ENCODE assay signal across 8 cellular contexts in the genomic region with DNA sequence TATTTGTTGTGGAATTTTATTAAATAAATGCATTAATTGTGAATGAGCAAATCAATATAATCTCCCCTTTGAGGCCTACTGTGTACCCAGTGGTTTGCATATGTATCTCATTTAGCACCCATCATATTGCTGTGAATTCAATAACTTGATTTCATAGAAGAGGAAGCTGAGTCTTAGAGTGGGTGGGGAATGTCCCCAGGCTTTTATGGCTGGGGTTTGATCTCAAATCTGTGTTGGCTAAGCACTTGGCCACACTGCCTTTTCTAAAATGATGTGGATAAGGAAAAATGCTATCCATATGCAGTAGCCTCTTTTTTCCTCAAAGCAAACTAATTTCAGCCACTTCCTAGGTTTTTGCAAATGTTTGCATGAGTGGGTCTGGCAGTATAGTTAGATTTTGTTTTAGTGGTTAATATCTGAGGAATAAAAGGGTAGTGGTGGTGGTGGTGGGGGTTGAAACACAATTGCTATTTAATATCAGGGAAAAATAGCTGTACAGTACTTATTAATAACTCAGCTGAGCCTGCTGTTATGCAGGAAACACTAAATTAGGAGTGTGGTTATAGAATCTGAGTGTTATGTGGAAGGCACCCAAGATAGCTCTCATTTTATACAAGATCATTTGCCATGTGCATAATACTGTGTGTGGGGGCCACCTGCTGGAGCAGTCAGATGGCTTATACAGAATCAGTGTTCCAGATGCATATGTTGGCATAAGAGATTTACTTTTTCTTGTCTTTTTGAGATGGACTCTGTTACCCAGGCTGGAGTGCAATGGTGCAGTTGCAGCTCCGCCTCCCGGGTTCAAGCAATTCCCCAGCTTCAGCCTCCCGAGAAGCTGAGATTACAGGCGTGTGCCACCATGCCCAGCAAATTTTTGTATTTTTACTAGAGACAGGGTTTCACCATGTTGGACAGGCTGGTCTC.
DNase-seq lines count a peak whose midpoint lies in the region; ATAC-seq, FAIRE-seq and TF ChIP-seq lines count a peak whose summit lies in the region.

No MANE protein-coding gene starts in this region.

- FAIRE-seq in HTR-8/SVneo (lab: Jason Lieb, UNC) (peak; percentile 88), K562 (lab: Jason Lieb, UNC) (peak; percentile 23)

- no peak overlapping the region for H3K4me2 ChIP-seq in K562 (ENCODE audit: insufficient read depth, low read length)

- no TSS peak for BruUV-seq in K562 (replicated peaks; lab: Mats Ljungman, UMichigan)

- H3K36me3 ChIP-seq in K562 (ENCODE audit: control insufficient read depth, insufficient read depth, low read length) = peaks cover 10% of the 10 kb centered on the region; the same call in 1 of the 3 replicates

- no peaks in the 10 kb centered on the region for H3K79me2 ChIP-seq in K562 (ENCODE audit: control insufficient read depth, insufficient read depth, low read length)

- TF ChIP-seq POLR2A in K562 (conservative IDR thresholded peaks at IDR 0.05) = no peak

- no peaks in the 10 kb centered on the region for H3K9me3 ChIP-seq in K562 (replicated peaks; ENCODE audit: control insufficient read depth, insufficient read depth, low read depth, low read length)

- H3K9me1 ChIP-seq in K562 (ENCODE audit: control insufficient read depth, insufficient read depth, low read length) = no peaks in the 10 kb centered on the region

- no peak overlapping the region for H2AFZ ChIP-seq in K562 (ENCODE audit: low read depth, low read length)

- no peaks in the 10 kb centered on the region for H3K27me3 ChIP-seq in K562 (ENCODE audit: control insufficient read depth in 2 of 2, insufficient read depth in 2 of 2, low read length in 2 of 2)

- POLR2A ChIA-PET in K562 (lab: Yijun Ruan, JAX) = interaction anchor here (0.5 to 1.0 kb wide), 4 partner anchors 16 to 620 kb away, joined by 3 read pairs; no protein-coding TSS in a partner anchor

- peak; percentile 56 for TF ChIP-seq CTCF in C4-2B (conservative IDR thresholded peaks at IDR 0.05)
- TF ChIP-seq CTCF in K562 (IDR thresholded peaks at IDR 0.05 in 2 of 3, conservative IDR thresholded peaks at IDR 0.05 in 1 of 3; ENCODE audit: insufficient read depth in 2 of 3, low read depth in 1 of 3, low read length in 3 of 3) = peak; percentile 49 to 75 (median 50); a peak in 5 of 6 replicates

- H4K20me1 ChIP-seq in K562 (replicated peaks; ENCODE audit: control insufficient read depth, insufficient read depth, low read length) = no peaks in the 10 kb centered on the region

- DNase-seq in HTR-8/SVneo (ENCODE audit: insufficient read length, low spot score) (peak; percentile 66), T-helper 22 cell (ENCODE audit: low read depth) (peak; percentile 8), K562 (ENCODE audit: extremely low read depth in 1 of 4, low spot score in 3 of 4) (peak in 2 of 4 experiments; percentile 22 to 48), kidney tubule cell (ENCODE audit: low spot score) (peak; percentile 64), NCI-H128 (lab: John Stamatoyannopoulos, UW; ENCODE audit: unreplicated experiment) (no peak)
- DNase-seq in stimulated activated CD4-positive, alpha-beta T cell treated with anti-CD3 and anti-CD28 coated beads, Interleukin-4, amount 100 ng/mL, for 24 hours = peak; percentile 71

- no peak overlapping the region for H3K9ac ChIP-seq in K562 (ENCODE audit: insufficient read depth in 1 of 2, low read depth in 2 of 2, low read length in 2 of 2)

- TF ChIP-seq EP300 in K562 (IDR thresholded peaks at IDR 0.05; ENCODE audit: low read length) = no peak

- ATAC-seq in GM18909 (IDR thresholded peaks at IDR 0.05; ENCODE audit: poor library complexity, unreplicated experiment) (peak; percentile 69), K562 (peak; percentile 87)

- H3K4me1 ChIP-seq in K562 (replicated peaks in 1 of 2; ENCODE audit: control insufficient read depth in 2 of 2, insufficient read depth in 2 of 2, low read length in 2 of 2) = peaks cover 0 to 5% of the 10 kb centered on the region in 2 experiments; a peak in 1 of 5 replicates

- 88% methylated on average over 4 of the region's 4 CpGs for WGBS in K562 (ENCODE audit: insufficient coverage, low coverage, missing lambda C conversion rate)

- CTCF ChIA-PET in K562 (lab: Yijun Ruan, JAX; ENCODE audit: low intra/inter-chr PET ratio) = interaction anchor here (0.7 to 4.7 kb wide), 4 partner anchors 141 to 489 kb away, joined by 3 to 44 read pairs (median 12); a partner anchor contains a TSS

- H3K27ac ChIP-seq in C4-2B = no peak overlapping the region
- H3K27ac ChIP-seq in K562 (ENCODE audit: extremely low read depth, low read depth, low read length) = no peak overlapping the region

- in situ Hi-C loops in K562 (cut with MboI) = loop anchor here (5.0 to 10.0 kb wide), 2 partner anchors 227 to 419 kb away; no protein-coding TSS in a partner anchor

- H3K4me3 ChIP-seq in K562 = no peak overlapping the region

- peak; percentile 80 to 90 for TF ChIP-seq RAD21 in K562 (CRISPR knock-in tag; conservative IDR thresholded peaks at IDR 0.05 in 1 of 2, IDR thresholded peaks at IDR 0.05 in 1 of 2)

- intact Hi-C loops in K562 (cut with micrococcal nuclease) = loop anchor here (1.0 to 10.0 kb wide), 3 partner anchors 109 to 230 kb away; a partner anchor contains a TSS

TF ChIP-seq in K562, 482 proteins besides CTCF, POLR2A, EP300 and RAD21 (continues in another document):
- TF ChIP-seq ZNF507 (tag; conservative IDR thresholded peaks at IDR 0.05) = no peak
- no peak for TF ChIP-seq RBM14 (IDR thresholded peaks at IDR 0.05; ENCODE audit: borderline replicate concordance, insufficient read depth, low read depth, low read length)
- TF ChIP-seq SPI1 (IDR thresholded peaks at IDR 0.05; ENCODE audit: borderline replicate concordance, low read depth, low read length) = no peak
- no peak for TF ChIP-seq ZNF146 (CRISPR knock-in tag; IDR thresholded peaks at IDR 0.05; ENCODE audit: unreplicated experiment)
- no peak for TF ChIP-seq CC2D1A (IDR thresholded peaks at IDR 0.05)
- no peak for TF ChIP-seq ARNT (IDR thresholded peaks at IDR 0.05)
- no peak for TF ChIP-seq STAT5B (CRISPR knock-in tag; IDR thresholded peaks at IDR 0.05)
- no peak for TF ChIP-seq ZNF274 (IDR thresholded peaks at IDR 0.05; ENCODE audit: borderline replicate concordance, low read depth, low read length)
- TF ChIP-seq TCF3 (CRISPR knock-in tag; IDR thresholded peaks at IDR 0.05) = 0 out of 2 replicates have a peak, but pooled peaks have one; percentile 3
- TF ChIP-seq NCOR1 (IDR thresholded peaks at IDR 0.05) = no peak
- TF ChIP-seq ZNF133 (CRISPR knock-in tag; IDR thresholded peaks at IDR 0.05) = no peak
- TF ChIP-seq, protein P1, sequence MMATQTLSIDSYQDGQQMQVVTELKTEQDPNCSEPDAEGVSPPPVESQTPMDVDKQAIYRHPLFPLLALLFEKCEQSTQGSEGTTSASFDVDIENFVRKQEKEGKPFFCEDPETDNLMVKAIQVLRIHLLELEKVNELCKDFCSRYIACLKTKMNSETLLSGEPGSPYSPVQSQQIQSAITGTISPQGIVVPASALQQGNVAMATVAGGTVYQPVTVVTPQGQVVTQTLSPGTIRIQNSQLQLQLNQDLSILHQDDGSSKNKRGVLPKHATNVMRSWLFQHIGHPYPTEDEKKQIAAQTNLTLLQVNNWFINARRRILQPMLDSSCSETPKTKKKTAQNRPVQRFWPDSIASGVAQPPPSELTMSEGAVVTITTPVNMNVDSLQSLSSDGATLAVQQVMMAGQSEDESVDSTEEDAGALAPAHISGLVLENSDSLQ (IDR thresholded peaks at IDR 0.05) = no peak
- TF ChIP-seq SMC3 (conservative IDR thresholded peaks at IDR 0.05; ENCODE audit: insufficient read depth, low read depth, low read length) = peak; percentile 49
- TF ChIP-seq, protein P2, sequence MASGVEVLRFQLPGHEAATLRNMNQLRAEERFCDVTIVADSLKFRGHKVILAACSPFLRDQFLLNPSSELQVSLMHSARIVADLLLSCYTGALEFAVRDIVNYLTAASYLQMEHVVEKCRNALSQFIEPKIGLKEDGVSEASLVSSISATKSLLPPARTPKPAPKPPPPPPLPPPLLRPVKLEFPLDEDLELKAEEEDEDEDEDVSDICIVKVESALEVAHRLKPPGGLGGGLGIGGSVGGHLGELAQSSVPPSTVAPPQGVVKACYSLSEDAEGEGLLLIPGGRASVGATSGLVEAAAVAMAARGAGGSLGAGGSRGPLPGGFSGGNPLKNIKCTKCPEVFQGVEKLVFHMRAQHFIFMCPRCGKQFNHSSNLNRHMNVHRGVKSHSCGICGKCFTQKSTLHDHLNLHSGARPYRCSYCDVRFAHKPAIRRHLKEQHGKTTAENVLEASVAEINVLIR (CRISPR knock-in tag; IDR thresholded peaks at IDR 0.05) = no peak
- TF ChIP-seq ZBTB7A (IDR thresholded peaks at IDR 0.05; ENCODE audit: borderline replicate concordance, control insufficient read depth, low read depth, low read length) = no peak
- peak; percentile 15; the same call in 1 of the 2 replicates for TF ChIP-seq ARID2 (IDR thresholded peaks at IDR 0.05)
- TF ChIP-seq, protein P3, sequence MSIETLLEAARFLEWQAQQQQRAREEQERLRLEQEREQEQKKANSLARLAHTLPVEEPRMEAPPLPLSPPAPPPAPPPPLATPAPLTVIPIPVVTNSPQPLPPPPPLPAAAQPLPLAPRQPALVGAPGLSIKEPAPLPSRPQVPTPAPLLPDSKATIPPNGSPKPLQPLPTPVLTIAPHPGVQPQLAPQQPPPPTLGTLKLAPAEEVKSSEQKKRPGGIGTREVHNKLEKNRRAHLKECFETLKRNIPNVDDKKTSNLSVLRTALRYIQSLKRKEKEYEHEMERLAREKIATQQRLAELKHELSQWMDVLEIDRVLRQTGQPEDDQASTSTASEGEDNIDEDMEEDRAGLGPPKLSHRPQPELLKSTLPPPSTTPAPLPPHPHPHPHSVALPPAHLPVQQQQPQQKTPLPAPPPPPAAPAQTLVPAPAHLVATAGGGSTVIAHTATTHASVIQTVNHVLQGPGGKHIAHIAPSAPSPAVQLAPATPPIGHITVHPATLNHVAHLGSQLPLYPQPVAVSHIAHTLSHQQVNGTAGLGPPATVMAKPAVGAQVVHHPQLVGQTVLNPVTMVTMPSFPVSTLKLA (conservative IDR thresholded peaks at IDR 0.05) = no peak
- no peak for TF ChIP-seq RBM25 (IDR thresholded peaks at IDR 0.05; ENCODE audit: low read depth, low read length, severe bottlenecking)
